11 cellular contexts compared by ENCODE assay signal in the genomic region with DNA sequence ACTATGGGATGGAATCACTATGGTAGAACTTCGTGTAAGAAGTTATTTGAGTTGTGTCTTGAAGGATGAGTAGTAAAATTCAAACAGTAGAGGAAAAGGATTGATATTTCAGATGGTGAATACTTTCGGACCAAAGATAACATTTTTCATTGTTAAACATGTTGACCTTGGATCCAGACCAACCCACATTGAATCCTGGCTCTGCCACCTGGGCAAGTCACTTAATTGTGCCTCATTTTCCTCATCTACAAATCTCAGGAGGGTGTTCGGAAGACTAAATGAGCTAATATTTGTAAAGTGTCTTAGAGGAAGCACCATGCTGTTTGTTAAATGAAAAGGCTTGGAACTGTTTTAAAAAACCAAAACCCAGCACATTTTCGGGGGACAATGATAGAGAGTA. TPM values are rescaled to one million over a fixed set of nuclear protein-coding genes. Genes with fewer than 3 reads are reported as not detected.
DNase-seq lines count a peak whose midpoint lies in the region; ATAC-seq, FAIRE-seq and TF ChIP-seq lines count a peak whose summit lies in the region.
"Had no signal": no experiment of that assay in that cellular context is flagged by ENCODE, and none has a peak within 500 bp of the region (broad histone marks: within the 10 kb centered on the region; RNA-seq: fewer than 3 reads in every experiment).

No MANE protein-coding gene starts in this region.

- H3K9me3 ChIP-seq in T-helper 17 cell (ENCODE audit: control insufficient read depth, low read length, poor library complexity, severe bottlenecking): no peaks in the 10 kb centered on the region
- no peaks in the 10 kb centered on the region for H3K9me3 ChIP-seq in thoracic aorta

- H3K36me3 Mint-ChIP-seq in activated naive CD4-positive, alpha-beta T cell treated with anti-CD3 and anti-CD28 coated beads, Interleukin-2, amount 10 ng/mL, durations not matched to agents 7 days and 5 days: peaks cover 8% of the 10 kb centered on the region
- H3K36me3 Mint-ChIP-seq in T-helper 17 cell (ENCODE audit: low read depth): no peaks in the 10 kb centered on the region

- ATAC-seq in T-helper 17 cell (no peak), thoracic aorta (ENCODE audit: insufficient number of reproducible peaks, low FRiP score, low read depth) (no peak), HG03108 (IDR thresholded peaks at IDR 0.05; ENCODE audit: unreplicated experiment) (no peak)

- DNase-seq in activated naive CD4-positive, alpha-beta T cell treated with anti-CD3 and anti-CD28 coated beads, Interleukin-2, amount 10 ng/mL, durations not matched to agents 7 days and 5 days: no peak
- no peak for DNase-seq in activated naive CD4-positive, alpha-beta T cell treated with Interleukin-2 at 50 U/mL for 16 hours
- no peak for DNase-seq in T-helper 17 cell
- DNase-seq in fibroblast of pulmonary artery (ENCODE audit: low read depth): no peak
- no peak for DNase-seq in thoracic aorta (ENCODE audit: low spot score)
- no peak for DNase-seq in HTR-8/SVneo (ENCODE audit: insufficient read length, low spot score)
- no peak for DNase-seq in iPS-NIHi11 (ENCODE audit: low spot score)
- DNase-seq: central memory CD4-positive, alpha-beta T cell; DMS79; stimulated activated naive CD4-positive, alpha-beta T cell treated with Interleukin-2 at 50 U/mL for 16 hours had no signal

- H3K27me3 ChIP-seq in thoracic aorta (replicated peaks; ENCODE audit: insufficient read depth): no peaks in the 10 kb centered on the region

- H3K27me3 Mint-ChIP-seq in activated naive CD4-positive, alpha-beta T cell treated with anti-CD3 and anti-CD28 coated beads, Interleukin-2, amount 10 ng/mL, durations not matched to agents 7 days and 5 days: no peaks in the 10 kb centered on the region
- no peaks in the 10 kb centered on the region for H3K27me3 Mint-ChIP-seq in T-helper 17 cell

- H3K36me3 ChIP-seq in thoracic aorta: no peaks in the 10 kb centered on the region

- peak overlapping the region; percentile 88 for H3K4me3 Mint-ChIP-seq in activated naive CD4-positive, alpha-beta T cell treated with anti-CD3 and anti-CD28 coated beads, Interleukin-2, amount 10 ng/mL, durations not matched to agents 7 days and 5 days
- H3K4me3 Mint-ChIP-seq in T-helper 17 cell: peak overlapping the region; percentile 94

- H3K4me3 ChIP-seq in fibroblast of pulmonary artery (replicated peaks; ENCODE audit: low read depth, low read length) (peak overlapping the region; percentile 78), thoracic aorta (peak overlapping the region; percentile 82)

- peaks cover 0 to 16% of the 10 kb centered on the region in 2 donors for H3K4me1 ChIP-seq in thoracic aorta (ENCODE audit: control insufficient read depth in 1 of 2, low read depth in 2 of 2)

- TF ChIP-seq CTCF in fibroblast of pulmonary artery (IDR thresholded peaks at IDR 0.05; ENCODE audit: low read length, missing control alignments) (no peak), thoracic aorta (IDR thresholded peaks at IDR 0.05) (no peak)

- H3K27ac Mint-ChIP-seq in activated naive CD4-positive, alpha-beta T cell treated with anti-CD3 and anti-CD28 coated beads, Interleukin-2, amount 10 ng/mL, durations not matched to agents 7 days and 5 days: peak overlapping the region; percentile 95
- peak overlapping the region; percentile 84 for H3K27ac Mint-ChIP-seq in T-helper 17 cell

- H3K4me1 Mint-ChIP-seq in activated naive CD4-positive, alpha-beta T cell treated with anti-CD3 and anti-CD28 coated beads, Interleukin-2, amount 10 ng/mL, durations not matched to agents 7 days and 5 days: peaks cover 49% of the 10 kb centered on the region
- H3K4me1 Mint-ChIP-seq in T-helper 17 cell: peaks cover 15% of the 10 kb centered on the region

- H3K27ac ChIP-seq in thoracic aorta: no peak overlapping the region

- CTCF ChIA-PET in activated naive CD4-positive, alpha-beta T cell treated with anti-CD3 and anti-CD28 coated beads, Interleukin-2, amount 10 ng/mL, durations not matched to agents 7 days and 5 days (lab: Charles Lee): no interaction called here

- H3K9me3 Mint-ChIP-seq in activated naive CD4-positive, alpha-beta T cell treated with anti-CD3 and anti-CD28 coated beads, Interleukin-2, amount 10 ng/mL, durations not matched to agents 7 days and 5 days: no peaks in the 10 kb centered on the region

- no peak for FAIRE-seq in HTR-8/SVneo (lab: Jason Lieb, UNC)

RNA-seq across cellular contexts. Expression of a gene that starts 1.4 kb away (rescaled TPM):
- total RNA-seq in T-helper 17 cell (10 to 100 TPM; 14.7 to 14.8 TPM), thoracic aorta (10 to 100 TPM; 11.4 to 13.6 TPM)

RNA-seq across cellular contexts. Expression of a gene that starts 4.7 kb away (rescaled TPM):
- total RNA-seq in T-helper 17 cell (1 to 10 TPM; 2.2 to 5.0 TPM), thoracic aorta (not detected)

RNA-seq across cellular contexts. Expression of a gene that starts 56.7 kb away (rescaled TPM):
- total RNA-seq in T-helper 17 cell (10 to 100 TPM; 28.4 to 34.6 TPM), thoracic aorta (10 to 100 TPM; 11.1 to 16.9 TPM)
